ENCODE assay signal across 16 cellular contexts in genomic region chr1:98421098-98421460, GRCh38.
"Had no signal": no experiment of that assay in that cellular context is flagged by ENCODE, and none has a peak within 500 bp of the region (broad histone marks: within the 10 kb centered on the region; RNA-seq: fewer than 3 reads in every experiment).

No MANE protein-coding gene starts in this region.

- H3K27ac ChIP-seq: esophagus squamous epithelium, gastrocnemius medialis, heart right ventricle, parathyroid adenoma, prostate gland, right lobe of liver, tibial artery, upper lobe of left lung, uterus had no signal

- H3K4me1 ChIP-seq: esophagus squamous epithelium, gastrocnemius medialis, heart right ventricle, parathyroid adenoma, prostate gland, right lobe of liver, tibial artery, upper lobe of left lung, uterus had no signal

- H3K27me3 ChIP-seq: esophagus squamous epithelium, gastrocnemius medialis, heart right ventricle, right lobe of liver, tibial artery, upper lobe of left lung, uterus had no signal

- ATAC-seq: effector memory CD8-positive, alpha-beta T cell; gastrocnemius medialis; heart right ventricle; naive thymus-derived CD4-positive, alpha-beta T cell; right lobe of liver had no signal

- H3K36me3 ChIP-seq: esophagus squamous epithelium, gastrocnemius medialis, heart right ventricle, prostate gland, right lobe of liver, tibial artery, upper lobe of left lung, uterus had no signal

- H3K4me3 ChIP-seq: esophagus squamous epithelium, gastrocnemius medialis, heart right ventricle, prostate gland, right lobe of liver, tibial artery, upper lobe of left lung, uterus had no signal

- H3K79me2 ChIP-seq: parathyroid adenoma had no signal

- H3K9ac ChIP-seq: parathyroid adenoma had no signal

- H2AFZ ChIP-seq: parathyroid adenoma had no signal

- DNase-seq: effector memory CD8-positive, alpha-beta T cell; esophagus squamous epithelium; gastrocnemius medialis; heart right ventricle; hypothalamus; kidney glomerular epithelial cell; mesendoderm; naive thymus-derived CD4-positive, alpha-beta T cell; nephron progenitor cell; right lobe of liver; stimulated activated CD4-positive, alpha-beta T cell treated with anti-CD3 and anti-CD28 coated beads, Interleukin-4, amount 100 ng/mL, for 1 hour; tibial artery; upper lobe of left lung; uterus had no signal

- H3K9me3 ChIP-seq: esophagus squamous epithelium, gastrocnemius medialis, prostate gland, right lobe of liver, tibial artery, upper lobe of left lung, uterus had no signal
